ENCODE assay signal across 17 cellular contexts in the genomic region with DNA sequence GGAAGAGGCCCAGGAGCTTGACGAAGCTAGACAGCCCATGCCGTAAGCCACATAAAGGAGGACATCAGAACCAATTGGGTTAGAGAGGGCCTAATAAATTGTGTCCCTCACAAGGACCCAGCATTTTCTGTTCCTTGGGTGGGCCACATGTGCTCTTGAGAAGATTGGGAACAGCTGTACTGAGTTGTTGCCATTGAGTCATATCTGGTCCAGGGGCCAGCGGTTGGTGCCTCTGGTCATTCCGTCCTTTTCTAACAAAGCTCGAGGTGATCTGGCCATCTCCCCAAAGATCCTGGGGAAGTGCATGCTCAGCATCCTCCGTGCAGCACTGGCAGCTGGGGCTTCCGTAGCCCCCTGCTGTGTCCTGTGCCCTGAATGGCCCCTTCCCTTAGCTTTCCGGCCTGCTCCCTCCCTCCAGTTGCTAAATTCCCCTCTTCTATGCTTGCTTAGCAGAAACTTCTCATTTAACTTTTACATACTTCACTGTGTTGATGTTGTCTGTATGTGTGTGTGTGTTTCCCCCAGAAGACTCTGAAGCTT.
A peak's percentile ranks its signal among the peaks of the same experiment; 100 is the strongest.
DNase-seq lines count a peak whose midpoint lies in the region; ATAC-seq and TF ChIP-seq lines count a peak whose summit lies in the region.
"Had no signal": no experiment of that assay in that cellular context is flagged by ENCODE, and none has a peak within 500 bp of the region (broad histone marks: within the 10 kb centered on the region; RNA-seq: fewer than 3 reads in every experiment).

No MANE protein-coding gene starts in this region.

- H3K27me3 Mint-ChIP-seq in neural progenitor cell (ENCODE audit: insufficient read depth, low read depth): peaks cover 7% of the 10 kb centered on the region
- H3K27me3 Mint-ChIP-seq: IgD-negative memory B cell had no signal

- H3K36me3 Mint-ChIP-seq in neural progenitor cell: peaks cover 2% of the 10 kb centered on the region

- H2AFZ ChIP-seq in neural progenitor cell (replicated peaks): no peak overlapping the region

- peak overlapping the region; percentile 9; the same call in 1 of the 2 replicates for H3K27ac ChIP-seq in VCaP
- H3K27ac ChIP-seq in neural progenitor cell: no peak overlapping the region
- H3K27ac ChIP-seq: BLaER1 treated with 17β-estradiol and CSF1 and Interleukin-3, amounts not matched to agents 10 nM and 100 nM; Peyer's patch; SJCRH30 had no signal

- DNase-seq in foreskin fibroblast: peak; percentile 37 to 78
- DNase-seq in neural progenitor cell (ENCODE audit: low spot score): peak; percentile 46
- DNase-seq in stimulated activated naive CD8-positive, alpha-beta T cell treated with anti-CD3 and anti-CD28 coated beads, Interleukin-15, Interleukin-2, amounts not matched to agents 100 U/mL and 50 U/mL, for 24 hours: no peak
- DNase-seq: GDM1, NCI-H1105, NCI-H2029 treated with DMSO at 0.1 percent for 48 hours, NCI-H2171 treated with DMSO at 0.1 percent for 48 hours, Peyer's patch had no signal

- no peaks in the 10 kb centered on the region for H3F3A ChIP-seq in neural progenitor cell (ENCODE audit: low read depth)

- no peaks in the 10 kb centered on the region for H3K27me3 ChIP-seq in neural progenitor cell
- H3K27me3 ChIP-seq: BLaER1 treated with 17β-estradiol and CSF1 and Interleukin-3, amounts not matched to agents 10 nM and 100 nM; Peyer's patch; SJCRH30 had no signal

- peak overlapping the region; percentile 15 for H3K4me2 ChIP-seq in neural progenitor cell
- H3K4me2 ChIP-seq: BLaER1 treated with 17β-estradiol and CSF1 and Interleukin-3, amounts not matched to agents 10 nM and 100 nM had no signal

- H3K4me1 Mint-ChIP-seq in neural progenitor cell: peaks cover 35% of the 10 kb centered on the region

- ATAC-seq in HG02885 (IDR thresholded peaks at IDR 0.05; ENCODE audit: poor library complexity, unreplicated experiment): no peak
- no peak for ATAC-seq in HG02840 (IDR thresholded peaks at IDR 0.05; ENCODE audit: low FRiP score, unreplicated experiment)
- no peak for ATAC-seq in stimulated activated naive CD8-positive, alpha-beta T cell treated with anti-CD3 and anti-CD28 coated beads, Interleukin-15, Interleukin-2, amounts not matched to agents 100 U/mL and 50 U/mL, for 24 hours
- ATAC-seq in HG02852 (IDR thresholded peaks at IDR 0.05; ENCODE audit: unreplicated experiment): no peak

- no peak overlapping the region for H3K9ac ChIP-seq in neural progenitor cell
- H3K9ac ChIP-seq: BLaER1 treated with 17β-estradiol and CSF1 and Interleukin-3, amounts not matched to agents 10 nM and 100 nM had no signal

- no peak overlapping the region for H3K4me3 Mint-ChIP-seq in neural progenitor cell
- H3K4me3 Mint-ChIP-seq: CD8-positive, alpha-beta T cell; IgD-negative memory B cell had no signal

- TF ChIP-seq CTCF in VCaP (conservative IDR thresholded peaks at IDR 0.05) (no peak), foreskin fibroblast (IDR thresholded peaks at IDR 0.05; ENCODE audit: low read depth, low read length) (no peak), neural progenitor cell (IDR thresholded peaks at IDR 0.05) (no peak)

- no peaks in the 10 kb centered on the region for H3K79me2 ChIP-seq in neural progenitor cell (ENCODE audit: low read depth)

- peaks cover 9% of the 10 kb centered on the region for H3K9me3 ChIP-seq in neural progenitor cell (ENCODE audit: low read depth)
- H3K9me3 ChIP-seq: HAP-1 had no signal

- peaks cover 12% of the 10 kb centered on the region for H3K9me3 Mint-ChIP-seq in neural progenitor cell

- H3K27ac Mint-ChIP-seq in neural progenitor cell: peak overlapping the region; percentile 31
- H3K27ac Mint-ChIP-seq: IgD-negative memory B cell had no signal

- H3K36me3 ChIP-seq in neural progenitor cell: peaks cover 3% of the 10 kb centered on the region
- H3K36me3 ChIP-seq: HAP-1, Peyer's patch, SJCRH30 had no signal

- H3K4me3 ChIP-seq in foreskin fibroblast (ENCODE audit: low read depth in 1 of 2, low read length in 2 of 2): no peak overlapping the region
- H3K4me3 ChIP-seq in neural progenitor cell: no peak overlapping the region
- H3K4me3 ChIP-seq: BLaER1 treated with 17β-estradiol and CSF1 and Interleukin-3, amounts not matched to agents 10 nM and 100 nM; HAP-1; Peyer's patch; SJCRH30 had no signal

- H4K20me1 ChIP-seq in neural progenitor cell (ENCODE audit: low read depth): no peaks in the 10 kb centered on the region

- peaks cover 12% of the 10 kb centered on the region for H3K4me1 ChIP-seq in neural progenitor cell
- H3K4me1 ChIP-seq: BLaER1 treated with 17β-estradiol and CSF1 and Interleukin-3, amounts not matched to agents 10 nM and 100 nM; Peyer's patch; SJCRH30 had no signal
